Comparison of ENCODE assay signal across 8 cellular contexts in genomic region chr13:30395192-30396158, GRCh38. TPM values are rescaled to one million over a fixed set of nuclear protein-coding genes. Genes with fewer than 3 reads are reported as not detected.
A peak's percentile ranks its signal among the peaks of the same experiment; 100 is the strongest.
DNase-seq lines count a peak whose midpoint lies in the region; ATAC-seq and TF ChIP-seq lines count a peak whose summit lies in the region.

No MANE protein-coding gene starts in this region.

- no peak overlapping the region for H2AK5ac ChIP-seq in H9 (ENCODE audit: insufficient read length, low read length)

- H3K4me3 ChIP-seq in MM.1S (ENCODE audit: low read length) = peak overlapping the region; percentile 78
- H3K4me3 ChIP-seq in SK-N-SH (ENCODE audit: low read depth in 2 of 2, low read length in 1 of 2) = peak overlapping the region; percentile 50 to 60
- H3K4me3 ChIP-seq in adrenal gland = peak overlapping the region in 3 of 4 donors; percentile 20 to 67 (median 32)
- H3K4me3 ChIP-seq in cardiac muscle cell = peak overlapping the region; percentile 3
- H3K4me3 ChIP-seq in ovary = peak overlapping the region; percentile 48
- peak overlapping the region; percentile 59 for H3K4me3 ChIP-seq in upper lobe of right lung

- H3K23ac ChIP-seq in H9 (ENCODE audit: insufficient read length, low read depth, low read length) = no peak overlapping the region

- H3K4me3 Mint-ChIP-seq in H9 = peak overlapping the region; percentile 54 to 67

- H3K9me3 Mint-ChIP-seq in H9 = no peaks in the 10 kb centered on the region

- H3K4me2 ChIP-seq in H9 (ENCODE audit: insufficient read depth, insufficient read length, low read length) = peak overlapping the region; percentile 71
- H3K4me2 ChIP-seq in MM.1S (ENCODE audit: low read depth, low read length) = peak overlapping the region; percentile 94
- peak overlapping the region; percentile 90 for H3K4me2 ChIP-seq in SK-N-SH

- no peak overlapping the region for H2BK12ac ChIP-seq in H9 (ENCODE audit: insufficient read length, low read depth, low read length)

- H3K36me3 Mint-ChIP-seq in H9 (ENCODE audit: insufficient read depth in 1 of 3, low read depth in 3 of 3) = no peaks in the 10 kb centered on the region

- H3K27ac ChIP-seq in H9 (ENCODE audit: insufficient read length, low read depth, low read length) = no peak overlapping the region
- H3K27ac ChIP-seq in MM.1S (ENCODE audit: low read length) = peak overlapping the region; percentile 85
- peak overlapping the region; percentile 62 to 79 for H3K27ac ChIP-seq in SK-N-SH (ENCODE audit: low read depth in 2 of 2, low read length in 1 of 2)
- H3K27ac ChIP-seq in adrenal gland = peak overlapping the region; percentile 69 to 93 (median 88)
- no peak overlapping the region for H3K27ac ChIP-seq in cardiac muscle cell
- peak overlapping the region; percentile 83 to 88 for H3K27ac ChIP-seq in ovary
- peak overlapping the region; percentile 94 for H3K27ac ChIP-seq in upper lobe of right lung

- TF ChIP-seq EP300 in SK-N-SH (IDR thresholded peaks at IDR 0.05; ENCODE audit: borderline replicate concordance in 1 of 2, low read depth in 1 of 2, low read length in 1 of 2) (no peak), ovary (IDR thresholded peaks at IDR 0.05) (no peak)

- H4K20me1 ChIP-seq in H9 (ENCODE audit: control insufficient read depth, insufficient read depth, insufficient read length) = no peaks in the 10 kb centered on the region
- no peaks in the 10 kb centered on the region for H4K20me1 ChIP-seq in MM.1S (ENCODE audit: insufficient read depth, low read length)
- no peaks in the 10 kb centered on the region for H4K20me1 ChIP-seq in SK-N-SH (ENCODE audit: insufficient read depth)

- no peak overlapping the region for H3K56ac ChIP-seq in H9 (ENCODE audit: insufficient read length, low read depth, low read length)

- no peak overlapping the region for H2BK120ac ChIP-seq in H9 (ENCODE audit: low read depth, low read length, poor library complexity, severe bottlenecking)

- peak; percentile 89 for ATAC-seq in upper lobe of right lung

- H3K4ac ChIP-seq in H9 (ENCODE audit: low read depth, low read length) = no peak overlapping the region

- H3T11ph ChIP-seq in H9 (ENCODE audit: low read length) = peak overlapping the region; percentile 40

- peak overlapping the region; percentile 84; the same call in 1 of the 2 replicates for H3K14ac ChIP-seq in H9 (ENCODE audit: insufficient read depth, low read length)

- CTCF ChIA-PET in SK-N-SH (lab: Yijun Ruan, JAX) = interaction anchor here (1.1 kb wide), 1 partner anchor 12 kb away, joined by 4 read pairs; no protein-coding TSS in a partner anchor

- no peak overlapping the region for H2BK15ac ChIP-seq in H9 (ENCODE audit: low read depth, low read length)

- H3K27ac Mint-ChIP-seq in H9 = peak overlapping the region in 1 of 3 experiments; percentile 76; a peak in 2 of 7 replicates

- H3F3A ChIP-seq in MM.1S (ENCODE audit: insufficient read depth, low read length) = peaks cover 11% of the 10 kb centered on the region; the same call in 1 of the 2 replicates
- H3F3A ChIP-seq in SK-N-SH (replicated peaks; ENCODE audit: insufficient read depth) = no peaks in the 10 kb centered on the region

- H3K9me2 ChIP-seq in MM.1S (replicated peaks; ENCODE audit: insufficient read depth, low read length) (no peaks in the 10 kb centered on the region), SK-N-SH (no peaks in the 10 kb centered on the region)

- peak; percentile 36 to 89 for TF ChIP-seq POLR2A in adrenal gland (IDR thresholded peaks at IDR 0.05)
- no peak for TF ChIP-seq POLR2A in ovary (IDR thresholded peaks at IDR 0.05)

- no peak overlapping the region for H4K5ac ChIP-seq in H9 (ENCODE audit: insufficient read length, low read depth, low read length)

- no peaks in the 10 kb centered on the region for H3K79me2 ChIP-seq in H9 (ENCODE audit: insufficient read depth, low read length)
- H3K79me2 ChIP-seq in MM.1S (ENCODE audit: low read length) = no peaks in the 10 kb centered on the region
- H3K79me2 ChIP-seq in SK-N-SH (ENCODE audit: insufficient read depth) = no peaks in the 10 kb centered on the region

- peak overlapping the region; percentile 34 for H3K9ac ChIP-seq in H9 (ENCODE audit: extremely low read depth, insufficient read length, low read length)
- peak overlapping the region; percentile 83 for H3K9ac ChIP-seq in MM.1S (ENCODE audit: low read length)
- H3K9ac ChIP-seq in SK-N-SH = peak overlapping the region; percentile 68

- H4K8ac ChIP-seq in H9 (replicated peaks; ENCODE audit: insufficient read length, low read depth, low read length) = no peak overlapping the region

- H3K27me3 Mint-ChIP-seq in H9 (ENCODE audit: low read depth) = peaks cover 11% of the 10 kb centered on the region

- intact Hi-C loops in adrenal gland (cut with DNase I) = no loop called here
- intact Hi-C loops in ovary (cut with DNase I) = no loop called here
- intact Hi-C loops in upper lobe of right lung (cut with DNase I) = no loop called here

- POLR2A ChIA-PET in SK-N-SH (lab: Yijun Ruan, JAX) = no interaction called here

- peak overlapping the region; percentile 82 for H3K18ac ChIP-seq in H9 (ENCODE audit: insufficient read length, low read depth, low read length)

- H2BK5ac ChIP-seq in H9 (ENCODE audit: insufficient read length, low read length) = no peak overlapping the region

- H3K23me2 ChIP-seq in H9 (ENCODE audit: insufficient read length, low read depth, low read length, poor library complexity, severe bottlenecking) = peaks cover 7% of the 10 kb centered on the region

- DNase-seq in EL (peak; percentile 86), H9 (peak; percentile 76), MM.1S (peak; percentile 78), SK-N-SH (peak; percentile 67), adrenal gland (peak; percentile 84 to 98 (median 96)), cardiac muscle cell (ENCODE audit: low read depth in 1 of 2, low spot score in 1 of 2) (peak; percentile 28 to 98), ovary (peak; percentile 85 to 95 (median 90)), upper lobe of right lung (peak; percentile 95)

- no peak overlapping the region for H4K91ac ChIP-seq in H9 (ENCODE audit: insufficient read length, low read depth, low read length)

- no CpG with 5 or more reads among the region's 19 CpGs for WGBS in H9 (ENCODE audit: extremely low coverage, insufficient read length, low lambda C conversion rate)
- WGBS in SK-N-SH (ENCODE audit: low lambda C conversion rate) = 3% methylated on average over 17 of the region's 19 CpGs
- 1 to 12% (median 2%) methylated on average over 19 of the region's 19 CpGs for WGBS in adrenal gland, 4 donors
- 1% methylated on average over 19 of the region's 19 CpGs for WGBS in ovary, 3 donors

- H3K27me3 ChIP-seq in H9 (ENCODE audit: insufficient read depth, low read length) (no peaks in the 10 kb centered on the region), MM.1S (replicated peaks; ENCODE audit: insufficient read depth, low read length) (no peaks in the 10 kb centered on the region), SK-N-SH (ENCODE audit: insufficient read depth) (no peaks in the 10 kb centered on the region), adrenal gland (no peaks in the 10 kb centered on the region), cardiac muscle cell (no peaks in the 10 kb centered on the region), ovary (no peaks in the 10 kb centered on the region), upper lobe of right lung (no peaks in the 10 kb centered on the region)

- TF ChIP-seq CTCF in H9 (conservative IDR thresholded peaks at IDR 0.05) = no peak
- TF ChIP-seq CTCF in MM.1S (IDR thresholded peaks at IDR 0.05; ENCODE audit: low read length) = no peak
- no peak for TF ChIP-seq CTCF in SK-N-SH (IDR thresholded peaks at IDR 0.05)
- no peak for TF ChIP-seq CTCF in adrenal gland (IDR thresholded peaks at IDR 0.05)
- TF ChIP-seq CTCF in cardiac muscle cell (IDR thresholded peaks at IDR 0.05; ENCODE audit: low read depth, low read length) = no peak
- peak in 1 of 3 donors; percentile 7 for TF ChIP-seq CTCF in ovary (IDR thresholded peaks at IDR 0.05)
- no peak for TF ChIP-seq CTCF in upper lobe of right lung (IDR thresholded peaks at IDR 0.05)

- H3K79me1 ChIP-seq in H9 (ENCODE audit: insufficient read depth, low read depth, low read length, poor library complexity, severe bottlenecking) = no peaks in the 10 kb centered on the region

- H2AFZ ChIP-seq in H9 (ENCODE audit: low read length) = peak overlapping the region; percentile 100
- H2AFZ ChIP-seq in MM.1S (ENCODE audit: low read length) = peak overlapping the region; percentile 87
- H2AFZ ChIP-seq in SK-N-SH (ENCODE audit: low read depth) = peak overlapping the region; percentile 98

- H2BK20ac ChIP-seq in H9 (ENCODE audit: low read depth, low read length, poor library complexity, severe bottlenecking) = no peak overlapping the region

- H3K36me3 ChIP-seq in MM.1S (replicated peaks; ENCODE audit: insufficient read depth, low read length) = no peaks in the 10 kb centered on the region
- no peaks in the 10 kb centered on the region for H3K36me3 ChIP-seq in SK-N-SH (replicated peaks in 1 of 2; ENCODE audit: control insufficient read depth in 1 of 2, insufficient read depth in 2 of 2, low read length in 1 of 2)
- H3K36me3 ChIP-seq in adrenal gland (replicated peaks in 1 of 2) = no peaks in the 10 kb centered on the region
- no peaks in the 10 kb centered on the region for H3K36me3 ChIP-seq in cardiac muscle cell
- H3K36me3 ChIP-seq in ovary = no peaks in the 10 kb centered on the region
- H3K36me3 ChIP-seq in upper lobe of right lung = no peaks in the 10 kb centered on the region

- H3K4me1 Mint-ChIP-seq in H9 = peaks cover 16 to 19% of the 10 kb centered on the region in 2 experiments

- H3K4me1 ChIP-seq in H9 (ENCODE audit: insufficient read depth, low read length) (no peaks in the 10 kb centered on the region; the same call in 1 of the 2 replicates), MM.1S (ENCODE audit: low read length) (no peaks in the 10 kb centered on the region), SK-N-SH (ENCODE audit: control insufficient read depth in 1 of 2, insufficient read depth in 2 of 2, low read depth in 1 of 2, low read length in 1 of 2) (no peaks in the 10 kb centered on the region; a peak in 1 of 4 replicates), adrenal gland (replicated peaks in 1 of 2) (peaks cover 4 to 13% of the 10 kb centered on the region in 2 donors), cardiac muscle cell (ENCODE audit: low read depth) (no peaks in the 10 kb centered on the region), ovary (ENCODE audit: insufficient read depth) (peaks cover 2% of the 10 kb centered on the region), upper lobe of right lung (peaks cover 5% of the 10 kb centered on the region)

- no peak for TF ChIP-seq RAD21 in SK-N-SH (IDR thresholded peaks at IDR 0.05; ENCODE audit: low read length)

- H3K9me3 ChIP-seq in H9 (ENCODE audit: control insufficient read depth, low read depth, low read length) = no peaks in the 10 kb centered on the region
- H3K9me3 ChIP-seq in MM.1S (replicated peaks; ENCODE audit: insufficient read depth, low read length) = no peaks in the 10 kb centered on the region
- H3K9me3 ChIP-seq in SK-N-SH = no peaks in the 10 kb centered on the region
- H3K9me3 ChIP-seq in adrenal gland (replicated peaks in 1 of 3) = no peaks in the 10 kb centered on the region
- H3K9me3 ChIP-seq in cardiac muscle cell (ENCODE audit: low read depth) = no peaks in the 10 kb centered on the region
- no peaks in the 10 kb centered on the region for H3K9me3 ChIP-seq in ovary
- no peaks in the 10 kb centered on the region for H3K9me3 ChIP-seq in upper lobe of right lung

RNA-seq across cellular contexts. Expression of gene UBE2L5, which starts 26.8 kb away (rescaled TPM):
- total RNA-seq in H9 (2021) (0.20 TPM in 1 of 2 replicates, not detected in the other), adrenal gland (under 1 TPM in 1 of 8 donors, not detected in 7; 0.18 TPM), cardiac muscle cell (0.06 TPM in 1 of 2 replicates, not detected in the other), ovary (under 1 TPM in 2 of 7 donors, not detected in 5; 0.11 to 0.15 TPM), upper lobe of right lung (not detected)
- polyA plus RNA-seq in SK-N-SH (2012; rRNA removed) (0.02 and 0.15 TPM in 2 replicates), adrenal gland (under 1 TPM in 2 of 3 donors, not detected in 1; 0.03 to 0.16 TPM), cardiac muscle cell (not detected in 2 replicates), ovary (under 1 TPM in 1 of 2 donors, not detected in 1; 0.48 TPM)
- 0.10 and 0.15 TPM in 2 replicates for polyA plus RNA-seq in SK-N-SH (2012; cell fraction: cytosol; rRNA removed)
- polyA plus RNA-seq in SK-N-SH (2012; cell fraction: nucleus; rRNA removed) = 0.18 and 0.33 TPM in 2 replicates

Comparison
In these comparisons a context has a peak if more than half of its experiments do, and no peak if none do; other contexts are left out.
1. H3K27ac ChIP-seq: peak in MM.1S (single experiment), SK-N-SH (2 of 2), adrenal gland (5 of 5), ovary (2 of 2) and upper lobe of right lung (single experiment); none in H9 (single experiment) and cardiac muscle cell (single experiment).
2. H3K4me3 ChIP-seq: peak in every context shown above with its lines; median percentile 78 in MM.1S; 59 in upper lobe of right lung; 55 in SK-N-SH; 48 in ovary; 32 in adrenal gland; 3 in cardiac muscle cell.
3. Peak in every context shown above with its lines, with median percentiles within 50 percentile points of each other: DNase-seq, H2AFZ ChIP-seq, H3K4me2 ChIP-seq and H3K9ac ChIP-seq.